In the genomic region with DNA sequence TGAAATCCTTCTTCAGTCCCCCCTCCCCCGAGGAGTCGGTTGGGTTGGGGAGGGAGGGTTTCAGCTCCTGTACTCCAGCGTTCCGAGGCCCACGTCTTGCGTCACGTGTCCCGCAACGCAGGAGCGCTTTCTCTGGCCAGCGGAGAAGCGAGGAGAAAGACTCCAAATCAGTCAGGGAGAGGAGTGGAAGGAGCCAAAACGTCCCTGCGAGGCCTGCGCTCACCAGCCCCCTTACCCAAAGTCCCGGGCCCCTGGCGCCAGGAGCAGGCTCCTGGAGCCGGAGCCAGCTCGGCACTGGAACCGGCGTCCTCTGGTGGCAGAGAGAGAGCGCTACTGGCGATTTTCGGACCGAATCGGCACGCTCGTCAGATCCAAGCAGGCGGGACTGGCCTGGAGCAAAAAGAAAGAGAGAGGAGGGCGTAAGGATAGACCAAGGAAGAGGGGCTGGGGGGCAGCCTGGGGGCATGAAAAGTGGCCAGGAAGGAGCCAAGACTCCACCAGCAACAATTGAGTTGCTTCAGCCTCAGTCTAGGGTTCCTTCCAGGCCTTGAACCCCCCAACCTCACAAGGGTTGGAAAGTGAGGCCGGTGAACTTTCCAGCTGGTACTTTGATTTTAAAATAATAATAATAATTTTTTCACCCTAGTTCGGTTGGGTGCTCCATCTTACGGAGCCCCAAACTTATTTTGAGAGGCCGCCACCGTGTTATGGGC, we compare ENCODE assay signal across 8 cellular contexts. TPM values are rescaled to one million over a fixed set of nuclear protein-coding genes. Genes with fewer than 3 reads are reported as not detected.
DNase-seq lines count a peak whose midpoint lies in the region; ATAC-seq, FAIRE-seq and TF ChIP-seq lines count a peak whose summit lies in the region.

A gene (plus strand): TSS at position 158 of the 713 bp plus-strand sequence.

- peak within 1 kb of the TSS; percentile 93 for H3K4me3 Mint-ChIP-seq in T-helper 2 cell treated with Interferon-gamma antibody and Interleukin-4, amounts not matched to agents 5 μg/mL and 100 μg/mL, for 36 hours

- ATAC-seq in GM19328 (IDR thresholded peaks at IDR 0.05; ENCODE audit: unreplicated experiment) = no peak

- TF ChIP-seq CTCF in bronchial epithelial cell (IDR thresholded peaks at IDR 0.05; ENCODE audit: insufficient read depth, low read length, severe bottlenecking) = peak; percentile 82

- H3K36me3 ChIP-seq in bronchial epithelial cell (ENCODE audit: control insufficient read depth, insufficient read depth, low read length) (no peaks in the 10 kb centered on the region), skeletal muscle tissue (ENCODE audit: control insufficient read depth in 3 of 3, insufficient read depth in 3 of 3, low read length in 3 of 3) (no peaks in the 10 kb centered on the region)

- peaks cover 29% of the 10 kb centered on the region for H3K4me1 Mint-ChIP-seq in T-helper 2 cell treated with Interferon-gamma antibody and Interleukin-4, amounts not matched to agents 5 μg/mL and 100 μg/mL, for 36 hours (ENCODE audit: low read depth)

- peaks cover 64% of the 10 kb centered on the region for H3K27me3 Mint-ChIP-seq in T-helper 2 cell treated with Interferon-gamma antibody and Interleukin-4, amounts not matched to agents 5 μg/mL and 100 μg/mL, for 36 hours (ENCODE audit: low read depth)

- no peak within 1 kb of the TSS for H3K27ac Mint-ChIP-seq in T-helper 2 cell treated with Interferon-gamma antibody and Interleukin-4, amounts not matched to agents 5 μg/mL and 100 μg/mL, for 36 hours

- no peaks in the 10 kb centered on the region for H3K9me3 Mint-ChIP-seq in T-helper 2 cell treated with Interferon-gamma antibody and Interleukin-4, amounts not matched to agents 5 μg/mL and 100 μg/mL, for 36 hours

- peaks cover 8 to 22% (median 19%) of the 10 kb centered on the region in 3 donors for H3K4me1 ChIP-seq in skeletal muscle tissue (ENCODE audit: control insufficient read depth in 3 of 3, insufficient read depth in 3 of 3, low read length in 3 of 3)

- peak within 1 kb of the TSS; percentile 53 to 79 (median 72) for H3K9ac ChIP-seq in skeletal muscle tissue (ENCODE audit: low read depth in 1 of 3, low read length in 3 of 3)

- H3K4me3 ChIP-seq in bronchial epithelial cell (ENCODE audit: low read depth, low read length) = peak within 1 kb of the TSS; percentile 62
- peak within 1 kb of the TSS; percentile 72 for H3K4me3 ChIP-seq in skeletal muscle tissue (ENCODE audit: low read length in 3 of 3)

- peaks cover 1% of the 10 kb centered on the region for H3K36me3 Mint-ChIP-seq in T-helper 2 cell treated with Interferon-gamma antibody and Interleukin-4, amounts not matched to agents 5 μg/mL and 100 μg/mL, for 36 hours (ENCODE audit: low read depth)

- no peaks in the 10 kb centered on the region for H3K9me3 ChIP-seq in skeletal muscle tissue (ENCODE audit: control insufficient read depth in 3 of 3, low read length in 3 of 3)

- no peak within 1 kb of the TSS for H3K27ac ChIP-seq in skeletal muscle tissue (ENCODE audit: low read depth, low read length)

- peak; percentile 77 for DNase-seq in NCI-H2227 (lab: John Stamatoyannopoulos, UW; ENCODE audit: unreplicated experiment)
- no peak for DNase-seq in NCI-H2227 treated with DMSO at 0.1 percent for 48 hours (lab: John Stamatoyannopoulos, UW)
- peak; percentile 37 for DNase-seq in T-helper 2 cell treated with Interferon-gamma antibody and Interleukin-4, amounts not matched to agents 5 μg/mL and 100 μg/mL, for 36 hours (ENCODE audit: low spot score)
- peak; percentile 27 for DNase-seq in bronchial epithelial cell (ENCODE audit: low read depth)
- peak; percentile 89 for DNase-seq in iPS-NIHi7 (ENCODE audit: extremely low spot score)
- no peak for DNase-seq in DMS 273 (lab: John Stamatoyannopoulos, UW; ENCODE audit: unreplicated experiment)

- FAIRE-seq in bronchial epithelial cell (lab: Jason Lieb, UNC) = no peak

- H3K27me3 ChIP-seq in bronchial epithelial cell (ENCODE audit: control insufficient read depth, insufficient read depth, low read length) (peaks cover 8% of the 10 kb centered on the region), skeletal muscle tissue (ENCODE audit: control insufficient read depth in 3 of 3, insufficient read depth in 3 of 3, low read length in 3 of 3) (peaks cover 27 to 51% (median 35%) of the 10 kb centered on the region in 3 donors)

RNA-seq across cellular contexts. Expression of the gene that starts here (rescaled TPM):
- total RNA-seq in bronchial epithelial cell = 279 and 385 TPM in 2 replicates
- 820 TPM for total RNA-seq in skeletal muscle tissue

Comparison
In these comparisons a context has a peak if more than half of its experiments do, and no peak if none do; other contexts are left out.
1. DNase-seq: peak in NCI-H2227 (single experiment), T-helper 2 cell treated with Interferon-gamma antibody and Interleukin-4, amounts not matched to agents 5 μg/mL and 100 μg/mL, for 36 hours (single experiment), bronchial epithelial cell (single experiment) and iPS-NIHi7 (single experiment); none in NCI-H2227 treated with DMSO at 0.1 percent for 48 hours (single experiment) and DMS 273 (single experiment).